In the genomic region with DNA sequence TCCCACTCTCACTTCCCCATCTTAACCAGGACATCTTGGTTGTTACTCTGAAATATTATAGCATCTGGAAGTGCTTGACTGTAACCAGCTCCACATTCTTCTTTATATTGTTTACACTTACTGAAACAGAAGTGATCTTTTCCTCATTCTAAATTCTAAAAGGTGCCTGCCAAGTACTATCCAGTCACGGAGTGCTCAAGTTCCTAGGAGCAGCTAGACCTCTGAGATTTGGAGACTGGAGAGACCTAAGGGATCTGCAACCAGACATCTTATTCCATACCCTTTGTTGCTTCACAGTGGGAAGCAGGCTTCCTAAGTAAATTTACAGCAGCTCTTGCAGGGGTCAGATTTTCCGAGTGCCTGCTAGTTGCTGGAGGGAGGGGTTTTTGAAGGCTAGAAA, we compare ENCODE assay signal across 9 cellular contexts.
DNase-seq lines count a peak whose midpoint lies in the region; ATAC-seq and TF ChIP-seq lines count a peak whose summit lies in the region.
"Had no signal": no experiment of that assay in that cellular context is flagged by ENCODE, and none has a peak within 500 bp of the region (broad histone marks: within the 10 kb centered on the region; RNA-seq: fewer than 3 reads in every experiment).

No MANE protein-coding gene starts in this region.

- H3K4me1 ChIP-seq in neural progenitor cell, result peaks cover 19% of the 10 kb centered on the region

- H3K4me3 Mint-ChIP-seq in neural progenitor cell, result peak overlapping the region; percentile 2
- no peak overlapping the region for H3K4me3 Mint-ChIP-seq in activated T-helper 1 cell treated with anti-CD3 and anti-CD28 coated beads, Interleukin-12 subunit alpha, Interleukin-12 subunit beta, Interleukin-2, Interleukin-4 antibody, amounts not matched to agents 30 ng/mL and 10 ng/mL and 1 ng/mL, durations not matched to agents 14 hours and 24 hours and 36 hours

- DNase-seq in DMS53 (lab: John Stamatoyannopoulos, UW) (peak; percentile 60), RPMI7951 (ENCODE audit: low read depth) (peak; percentile 20), fibroblast of villous mesenchyme (ENCODE audit: low read depth) (peak; percentile 84), neural progenitor cell (ENCODE audit: low spot score) (peak; percentile 69)
- DNase-seq in activated T-helper 1 cell treated with anti-CD3 and anti-CD28 coated beads, Interleukin-12 subunit alpha, Interleukin-12 subunit beta, Interleukin-2, Interleukin-4 antibody, amounts not matched to agents 30 ng/mL and 10 ng/mL and 1 ng/mL, durations not matched to agents 14 hours and 24 hours and 36 hours (ENCODE audit: low spot score), result no peak
- DNase-seq in stimulated activated CD4-positive, alpha-beta T cell treated with anti-CD3 and anti-CD28 coated beads, Interleukin-4, amount 100 ng/mL, for 4 hours, result no peak

- H4K20me1 ChIP-seq in neural progenitor cell (ENCODE audit: low read depth), result peaks cover 4% of the 10 kb centered on the region

- H3K27ac Mint-ChIP-seq in neural progenitor cell, result no peak overlapping the region
- no peak overlapping the region for H3K27ac Mint-ChIP-seq in activated T-helper 1 cell treated with anti-CD3 and anti-CD28 coated beads, Interleukin-12 subunit alpha, Interleukin-12 subunit beta, Interleukin-2, Interleukin-4 antibody, amounts not matched to agents 30 ng/mL and 10 ng/mL and 1 ng/mL, durations not matched to agents 14 hours and 24 hours and 36 hours

- H3K36me3 ChIP-seq in neural progenitor cell, result no peaks in the 10 kb centered on the region

- no peak for ATAC-seq in GM21526 (IDR thresholded peaks at IDR 0.05; ENCODE audit: low FRiP score, unreplicated experiment)
- ATAC-seq in HG02884 (IDR thresholded peaks at IDR 0.05; ENCODE audit: unreplicated experiment), result no peak

- peak overlapping the region; percentile 36 for H3K4me3 ChIP-seq in fibroblast of villous mesenchyme (ENCODE audit: low read depth, low read length)
- no peak overlapping the region for H3K4me3 ChIP-seq in neural progenitor cell
- H3K4me3 ChIP-seq: SJSA1 had no signal

- peaks cover 3% of the 10 kb centered on the region for H3K36me3 Mint-ChIP-seq in neural progenitor cell
- H3K36me3 Mint-ChIP-seq in activated T-helper 1 cell treated with anti-CD3 and anti-CD28 coated beads, Interleukin-12 subunit alpha, Interleukin-12 subunit beta, Interleukin-2, Interleukin-4 antibody, amounts not matched to agents 30 ng/mL and 10 ng/mL and 1 ng/mL, durations not matched to agents 14 hours and 24 hours and 36 hours (ENCODE audit: low read depth), result no peaks in the 10 kb centered on the region

- no peak overlapping the region for H3K27ac ChIP-seq in neural progenitor cell
- H3K27ac ChIP-seq: SJSA1 had no signal

- H3K9me3 Mint-ChIP-seq in neural progenitor cell, result peaks cover 3% of the 10 kb centered on the region
- H3K9me3 Mint-ChIP-seq in activated T-helper 1 cell treated with anti-CD3 and anti-CD28 coated beads, Interleukin-12 subunit alpha, Interleukin-12 subunit beta, Interleukin-2, Interleukin-4 antibody, amounts not matched to agents 30 ng/mL and 10 ng/mL and 1 ng/mL, durations not matched to agents 14 hours and 24 hours and 36 hours, result no peaks in the 10 kb centered on the region

- H3K79me2 ChIP-seq in neural progenitor cell (ENCODE audit: low read depth), result no peaks in the 10 kb centered on the region

- H2AFZ ChIP-seq in neural progenitor cell (replicated peaks), result no peak overlapping the region

- TF ChIP-seq CTCF in fibroblast of villous mesenchyme (IDR thresholded peaks at IDR 0.05; ENCODE audit: insufficient read depth, low read depth, low read length) (no peak), neural progenitor cell (IDR thresholded peaks at IDR 0.05) (no peak)

- H3K4me2 ChIP-seq in neural progenitor cell, result peak overlapping the region; percentile 56

- H3K9ac ChIP-seq in neural progenitor cell, result no peak overlapping the region

- H3K9me3 ChIP-seq in neural progenitor cell (ENCODE audit: low read depth), result no peaks in the 10 kb centered on the region
- H3K9me3 ChIP-seq: SJSA1 had no signal

- intact Hi-C loops in activated T-helper 1 cell treated with anti-CD3 and anti-CD28 coated beads, Interleukin-12 subunit alpha, Interleukin-12 subunit beta, Interleukin-2, Interleukin-4 antibody, amounts not matched to agents 30 ng/mL and 10 ng/mL and 1 ng/mL, durations not matched to agents 14 hours and 24 hours and 36 hours (cut with micrococcal nuclease), result no loop called here

- H3K27me3 Mint-ChIP-seq in neural progenitor cell (ENCODE audit: insufficient read depth, low read depth), result no peaks in the 10 kb centered on the region
- no peaks in the 10 kb centered on the region for H3K27me3 Mint-ChIP-seq in activated T-helper 1 cell treated with anti-CD3 and anti-CD28 coated beads, Interleukin-12 subunit alpha, Interleukin-12 subunit beta, Interleukin-2, Interleukin-4 antibody, amounts not matched to agents 30 ng/mL and 10 ng/mL and 1 ng/mL, durations not matched to agents 14 hours and 24 hours and 36 hours (ENCODE audit: insufficient read depth)

- H3K27me3 ChIP-seq in neural progenitor cell, result no peaks in the 10 kb centered on the region
- H3K27me3 ChIP-seq: SJSA1 had no signal

- peaks cover 17% of the 10 kb centered on the region for H3K4me1 Mint-ChIP-seq in neural progenitor cell
- no peaks in the 10 kb centered on the region for H3K4me1 Mint-ChIP-seq in activated T-helper 1 cell treated with anti-CD3 and anti-CD28 coated beads, Interleukin-12 subunit alpha, Interleukin-12 subunit beta, Interleukin-2, Interleukin-4 antibody, amounts not matched to agents 30 ng/mL and 10 ng/mL and 1 ng/mL, durations not matched to agents 14 hours and 24 hours and 36 hours (ENCODE audit: low read depth)

- H3F3A ChIP-seq in neural progenitor cell (ENCODE audit: low read depth), result peaks cover 11% of the 10 kb centered on the region

Comparison
In these comparisons a context has a peak if more than half of its experiments do, and no peak if none do; other contexts are left out.
1. DNase-seq: peak in DMS53 (single experiment), RPMI7951 (single experiment), fibroblast of villous mesenchyme (single experiment) and neural progenitor cell (single experiment); none in activated T-helper 1 cell treated with anti-CD3 and anti-CD28 coated beads, Interleukin-12 subunit alpha, Interleukin-12 subunit beta, Interleukin-2, Interleukin-4 antibody, amounts not matched to agents 30 ng/mL and 10 ng/mL and 1 ng/mL, durations not matched to agents 14 hours and 24 hours and 36 hours (single experiment) and stimulated activated CD4-positive, alpha-beta T cell treated with anti-CD3 and anti-CD28 coated beads, Interleukin-4, amount 100 ng/mL, for 4 hours (0 of 2).